8 cellular contexts compared by ENCODE assay signal in the genomic region with DNA sequence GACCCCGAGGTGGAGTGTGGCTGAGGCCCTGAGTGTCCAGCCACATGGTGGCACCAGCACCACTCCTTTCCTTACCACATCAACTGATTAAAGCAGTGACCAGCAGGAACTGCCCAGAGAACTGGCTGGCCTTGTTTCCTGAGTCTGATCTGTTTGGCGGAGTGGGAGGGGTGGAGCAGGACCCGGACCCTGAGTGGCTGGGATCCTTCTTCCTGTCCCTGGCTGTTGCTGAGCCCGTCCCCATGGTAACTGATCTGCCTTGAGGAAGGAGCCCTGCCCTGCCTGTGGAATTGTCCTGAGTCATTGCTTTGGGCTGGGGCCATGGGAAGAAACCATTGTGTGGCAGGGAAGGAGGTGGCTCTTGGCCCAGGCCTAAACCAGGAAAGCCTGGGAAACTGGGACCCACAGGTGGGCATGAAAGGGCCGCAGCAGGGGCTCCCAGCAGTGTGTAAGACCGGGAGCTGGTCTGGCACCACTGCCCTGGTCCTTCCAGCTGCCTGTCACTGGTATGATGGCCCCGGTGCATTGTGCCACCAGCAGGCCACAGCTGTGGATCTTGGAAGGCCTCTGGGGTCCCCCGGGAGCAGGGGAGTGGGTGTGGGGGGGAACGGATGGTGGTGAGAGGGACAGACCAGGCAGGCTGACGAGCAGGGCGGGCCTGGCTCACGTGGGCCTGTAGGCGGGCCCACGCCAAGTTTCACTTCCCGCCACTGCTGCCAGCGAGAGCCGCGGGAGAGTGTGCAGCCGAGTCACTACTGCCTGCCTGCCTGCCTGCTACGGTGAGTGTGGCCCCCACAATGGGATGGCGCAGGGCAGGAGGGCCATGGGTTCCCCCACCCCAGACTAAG. TPM values are rescaled to one million over a fixed set of nuclear protein-coding genes. Genes with fewer than 3 reads are reported as not detected.
A peak's percentile ranks its signal among the peaks of the same experiment; 100 is the strongest.
DNase-seq lines count a peak whose midpoint lies in the region; ATAC-seq and TF ChIP-seq lines count a peak whose summit lies in the region.

No MANE protein-coding gene starts in this region.

- no peaks in the 10 kb centered on the region for H4K20me1 ChIP-seq in smooth muscle cell (ENCODE audit: low read depth)

- POLR2A ChIA-PET in activated B cell treated with CpG ODN at 0.5 μM for 24 hours (lab: Charles Lee): interaction anchor here (0.6 to 3.0 kb wide), 18 partner anchors 9 to 277 kb away, joined by 3 to 29 read pairs (median 5); partner anchors contain the start of genes ATRIP, CCDC51, CDC25A and SHISA5

- TF ChIP-seq POLR2A in GM18505 (IDR thresholded peaks at IDR 0.05; ENCODE audit: borderline replicate concordance, extremely low read depth, insufficient read depth, insufficient read length): peak; percentile 96

- WGBS in smooth muscle cell (ENCODE audit: low lambda C conversion rate): 52% methylated on average over 17 of the region's 21 CpGs

- H3K27ac ChIP-seq in 22Rv1 (peak overlapping the region; percentile 99), smooth muscle cell (ENCODE audit: low read depth) (peak overlapping the region; percentile 98)

- ATAC-seq in GM18505 (IDR thresholded peaks at IDR 0.05; ENCODE audit: unreplicated experiment) (peak; percentile 78), HG02970 (IDR thresholded peaks at IDR 0.05; ENCODE audit: low FRiP score, unreplicated experiment) (peak; percentile 71), activated B cell treated with CpG ODN at 0.5 μM for 24 hours (ENCODE audit: low read depth) (peak; percentile 95)

- H3K4me3 ChIP-seq in smooth muscle cell: no peak overlapping the region

- peak; percentile 44 for DNase-seq in NCI-H2107 treated with DMSO at 0.1 percent for 48 hours (lab: John Stamatoyannopoulos, UW; ENCODE audit: unreplicated experiment)
- DNase-seq in activated B cell treated with CpG ODN at 0.5 μM for 24 hours: peak; percentile 86
- peak; percentile 77 for DNase-seq in central memory CD4-positive, alpha-beta T cell
- DNase-seq in inferior parietal cortex (ENCODE audit: extremely low spot score): peak; percentile 92
- DNase-seq in smooth muscle cell (lab: John Stamatoyannopoulos, UW; ENCODE audit: unreplicated experiment): peak; percentile 75

- peaks cover 10% of the 10 kb centered on the region for H3K4me1 ChIP-seq in smooth muscle cell (ENCODE audit: low read depth)

- peak overlapping the region; percentile 89 for H3K4me3 Mint-ChIP-seq in activated B cell treated with CpG ODN at 0.5 μM for 24 hours

- H3K27me3 Mint-ChIP-seq in activated B cell treated with CpG ODN at 0.5 μM for 24 hours: no peaks in the 10 kb centered on the region

- H2AFZ ChIP-seq in smooth muscle cell (ENCODE audit: low read depth): no peak overlapping the region

- peaks cover 17% of the 10 kb centered on the region for H3K79me2 ChIP-seq in smooth muscle cell (ENCODE audit: low read depth)

- intact Hi-C loops in activated B cell treated with CpG ODN at 0.5 μM for 24 hours (cut with micrococcal nuclease): loop anchor here (1.0 to 2.0 kb wide), 5 partner anchors 8 to 83 kb away; partner anchors contain the start of gene ATRIP

- peak; percentile 77 for TF ChIP-seq CTCF in 22Rv1 (IDR thresholded peaks at IDR 0.05)
- no peak for TF ChIP-seq CTCF in activated B cell treated with CpG ODN at 0.5 μM for 24 hours (IDR thresholded peaks at IDR 0.05)
- peak; percentile 41 for TF ChIP-seq CTCF in smooth muscle cell (IDR thresholded peaks at IDR 0.05; ENCODE audit: borderline replicate concordance, insufficient read depth, poor library complexity, severe bottlenecking)

- peak overlapping the region; percentile 68 for H3K4me2 ChIP-seq in smooth muscle cell

- H3K36me3 ChIP-seq in smooth muscle cell (ENCODE audit: low read depth): no peaks in the 10 kb centered on the region

- CTCF ChIA-PET in activated B cell treated with CpG ODN at 0.5 μM for 24 hours (lab: Charles Lee): interaction anchor here (1.5 to 5.7 kb wide), 8 partner anchors 13 to 93 kb away, joined by 4 to 42 read pairs (median 7); no protein-coding TSS in a partner anchor

- no peaks in the 10 kb centered on the region for H3K9me3 Mint-ChIP-seq in activated B cell treated with CpG ODN at 0.5 μM for 24 hours

- peak overlapping the region; percentile 92 for H3K9ac ChIP-seq in smooth muscle cell (ENCODE audit: low read depth)

- H3K9me3 ChIP-seq in smooth muscle cell (replicated peaks; ENCODE audit: low read depth): no peaks in the 10 kb centered on the region

- H3K27ac Mint-ChIP-seq in activated B cell treated with CpG ODN at 0.5 μM for 24 hours: peak overlapping the region; percentile 96

- peaks cover 44% of the 10 kb centered on the region for H3K36me3 Mint-ChIP-seq in activated B cell treated with CpG ODN at 0.5 μM for 24 hours (ENCODE audit: low read depth)

- no peaks in the 10 kb centered on the region for H3K27me3 ChIP-seq in smooth muscle cell (ENCODE audit: low read depth)

- peaks cover 10% of the 10 kb centered on the region for H3F3A ChIP-seq in smooth muscle cell (ENCODE audit: low read depth)

- H3K4me1 Mint-ChIP-seq in activated B cell treated with CpG ODN at 0.5 μM for 24 hours: peaks cover 55% of the 10 kb centered on the region

RNA-seq across cellular contexts. Expression of gene ATRIP, which starts 19.2 kb away (rescaled TPM):
- total RNA-seq in activated B cell treated with CpG ODN at 0.5 μM for 24 hours (10.5 and 14.6 TPM in 2 replicates), smooth muscle cell (4.0 and 5.5 TPM in 2 replicates)
- polyA plus RNA-seq in smooth muscle cell: 5.7 and 7.3 TPM in 2 replicates

RNA-seq across cellular contexts. Expression of gene TMA7, which starts 25.7 kb away (rescaled TPM):
- total RNA-seq in activated B cell treated with CpG ODN at 0.5 μM for 24 hours: 216 and 296 TPM in 2 replicates
- total RNA-seq in smooth muscle cell: 310 and 343 TPM in 2 replicates
- polyA plus RNA-seq in smooth muscle cell: 491 and 511 TPM in 2 replicates

RNA-seq across cellular contexts. Expression of gene CCDC51, which starts 25.8 kb away (rescaled TPM):
- total RNA-seq in activated B cell treated with CpG ODN at 0.5 μM for 24 hours: 8.7 and 8.8 TPM in 2 replicates
- total RNA-seq in smooth muscle cell: 9.0 and 20.7 TPM in 2 replicates
- 17.8 and 18.3 TPM in 2 replicates for polyA plus RNA-seq in smooth muscle cell

RNA-seq across cellular contexts. Expression of gene PLXNB1, which starts 35.9 kb away (rescaled TPM):
- total RNA-seq in activated B cell treated with CpG ODN at 0.5 μM for 24 hours (3.5 and 5.4 TPM in 2 replicates), smooth muscle cell (24.7 and 26.9 TPM in 2 replicates)
- polyA plus RNA-seq in smooth muscle cell: 15.5 and 27.5 TPM in 2 replicates

RNA-seq across cellular contexts. Expression of gene SHISA5, which starts 38.2 kb away (rescaled TPM):
- total RNA-seq in activated B cell treated with CpG ODN at 0.5 μM for 24 hours (95.7 and 108 TPM in 2 replicates), smooth muscle cell (111 and 124 TPM in 2 replicates)
- 297 and 333 TPM in 2 replicates for polyA plus RNA-seq in smooth muscle cell
